ENCODE assay signal across 1 cellular context in the genomic region with DNA sequence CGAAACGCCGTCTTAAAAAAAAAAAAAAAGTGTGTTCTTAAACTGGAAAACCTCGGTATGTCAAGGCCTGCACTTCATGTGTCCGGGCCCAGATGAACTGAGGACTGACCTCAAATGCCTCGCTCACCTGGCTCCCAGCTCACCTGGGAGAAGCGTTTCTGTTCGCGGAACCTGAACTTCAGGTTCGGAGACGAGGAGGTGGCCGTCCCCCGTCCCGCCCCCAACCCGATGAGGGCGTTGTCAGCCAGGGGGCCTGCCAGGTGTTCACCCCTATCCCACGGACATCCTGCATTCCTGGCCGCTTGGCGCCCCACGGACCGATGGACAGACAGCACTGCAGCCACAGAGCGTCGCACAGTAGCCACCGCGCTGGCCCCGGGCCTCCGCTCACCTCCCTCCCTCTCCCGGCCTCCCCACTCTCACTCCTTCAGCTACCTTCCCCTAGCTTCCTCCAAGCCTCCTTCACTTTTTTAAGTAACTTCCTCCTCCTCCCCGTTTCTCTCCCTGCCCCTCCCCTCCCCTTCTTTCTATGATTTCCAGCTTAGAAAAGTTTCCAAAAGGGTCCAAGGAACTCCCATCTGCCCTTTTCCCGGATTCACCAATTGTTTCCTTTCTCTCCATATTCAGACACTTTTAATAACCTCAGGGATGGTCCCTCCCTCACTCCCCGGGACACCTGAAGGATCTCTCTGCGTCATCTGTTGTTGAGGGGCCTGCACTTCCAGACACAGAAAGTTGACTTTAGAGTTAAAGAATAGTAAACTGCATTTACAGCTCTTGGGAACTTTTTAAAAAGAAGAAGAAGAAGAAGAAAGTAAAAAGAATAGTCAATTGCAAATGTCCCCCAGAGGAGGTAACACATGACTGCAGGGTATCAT.
TF ChIP-seq lines count a peak whose summit lies in the region.

No MANE protein-coding gene starts in this region.

TF ChIP-seq in GM23338, 12 proteins besides CTCF, POLR2A, EP300 and RAD21 (continued from another document):
- TF ChIP-seq, protein P1, sequence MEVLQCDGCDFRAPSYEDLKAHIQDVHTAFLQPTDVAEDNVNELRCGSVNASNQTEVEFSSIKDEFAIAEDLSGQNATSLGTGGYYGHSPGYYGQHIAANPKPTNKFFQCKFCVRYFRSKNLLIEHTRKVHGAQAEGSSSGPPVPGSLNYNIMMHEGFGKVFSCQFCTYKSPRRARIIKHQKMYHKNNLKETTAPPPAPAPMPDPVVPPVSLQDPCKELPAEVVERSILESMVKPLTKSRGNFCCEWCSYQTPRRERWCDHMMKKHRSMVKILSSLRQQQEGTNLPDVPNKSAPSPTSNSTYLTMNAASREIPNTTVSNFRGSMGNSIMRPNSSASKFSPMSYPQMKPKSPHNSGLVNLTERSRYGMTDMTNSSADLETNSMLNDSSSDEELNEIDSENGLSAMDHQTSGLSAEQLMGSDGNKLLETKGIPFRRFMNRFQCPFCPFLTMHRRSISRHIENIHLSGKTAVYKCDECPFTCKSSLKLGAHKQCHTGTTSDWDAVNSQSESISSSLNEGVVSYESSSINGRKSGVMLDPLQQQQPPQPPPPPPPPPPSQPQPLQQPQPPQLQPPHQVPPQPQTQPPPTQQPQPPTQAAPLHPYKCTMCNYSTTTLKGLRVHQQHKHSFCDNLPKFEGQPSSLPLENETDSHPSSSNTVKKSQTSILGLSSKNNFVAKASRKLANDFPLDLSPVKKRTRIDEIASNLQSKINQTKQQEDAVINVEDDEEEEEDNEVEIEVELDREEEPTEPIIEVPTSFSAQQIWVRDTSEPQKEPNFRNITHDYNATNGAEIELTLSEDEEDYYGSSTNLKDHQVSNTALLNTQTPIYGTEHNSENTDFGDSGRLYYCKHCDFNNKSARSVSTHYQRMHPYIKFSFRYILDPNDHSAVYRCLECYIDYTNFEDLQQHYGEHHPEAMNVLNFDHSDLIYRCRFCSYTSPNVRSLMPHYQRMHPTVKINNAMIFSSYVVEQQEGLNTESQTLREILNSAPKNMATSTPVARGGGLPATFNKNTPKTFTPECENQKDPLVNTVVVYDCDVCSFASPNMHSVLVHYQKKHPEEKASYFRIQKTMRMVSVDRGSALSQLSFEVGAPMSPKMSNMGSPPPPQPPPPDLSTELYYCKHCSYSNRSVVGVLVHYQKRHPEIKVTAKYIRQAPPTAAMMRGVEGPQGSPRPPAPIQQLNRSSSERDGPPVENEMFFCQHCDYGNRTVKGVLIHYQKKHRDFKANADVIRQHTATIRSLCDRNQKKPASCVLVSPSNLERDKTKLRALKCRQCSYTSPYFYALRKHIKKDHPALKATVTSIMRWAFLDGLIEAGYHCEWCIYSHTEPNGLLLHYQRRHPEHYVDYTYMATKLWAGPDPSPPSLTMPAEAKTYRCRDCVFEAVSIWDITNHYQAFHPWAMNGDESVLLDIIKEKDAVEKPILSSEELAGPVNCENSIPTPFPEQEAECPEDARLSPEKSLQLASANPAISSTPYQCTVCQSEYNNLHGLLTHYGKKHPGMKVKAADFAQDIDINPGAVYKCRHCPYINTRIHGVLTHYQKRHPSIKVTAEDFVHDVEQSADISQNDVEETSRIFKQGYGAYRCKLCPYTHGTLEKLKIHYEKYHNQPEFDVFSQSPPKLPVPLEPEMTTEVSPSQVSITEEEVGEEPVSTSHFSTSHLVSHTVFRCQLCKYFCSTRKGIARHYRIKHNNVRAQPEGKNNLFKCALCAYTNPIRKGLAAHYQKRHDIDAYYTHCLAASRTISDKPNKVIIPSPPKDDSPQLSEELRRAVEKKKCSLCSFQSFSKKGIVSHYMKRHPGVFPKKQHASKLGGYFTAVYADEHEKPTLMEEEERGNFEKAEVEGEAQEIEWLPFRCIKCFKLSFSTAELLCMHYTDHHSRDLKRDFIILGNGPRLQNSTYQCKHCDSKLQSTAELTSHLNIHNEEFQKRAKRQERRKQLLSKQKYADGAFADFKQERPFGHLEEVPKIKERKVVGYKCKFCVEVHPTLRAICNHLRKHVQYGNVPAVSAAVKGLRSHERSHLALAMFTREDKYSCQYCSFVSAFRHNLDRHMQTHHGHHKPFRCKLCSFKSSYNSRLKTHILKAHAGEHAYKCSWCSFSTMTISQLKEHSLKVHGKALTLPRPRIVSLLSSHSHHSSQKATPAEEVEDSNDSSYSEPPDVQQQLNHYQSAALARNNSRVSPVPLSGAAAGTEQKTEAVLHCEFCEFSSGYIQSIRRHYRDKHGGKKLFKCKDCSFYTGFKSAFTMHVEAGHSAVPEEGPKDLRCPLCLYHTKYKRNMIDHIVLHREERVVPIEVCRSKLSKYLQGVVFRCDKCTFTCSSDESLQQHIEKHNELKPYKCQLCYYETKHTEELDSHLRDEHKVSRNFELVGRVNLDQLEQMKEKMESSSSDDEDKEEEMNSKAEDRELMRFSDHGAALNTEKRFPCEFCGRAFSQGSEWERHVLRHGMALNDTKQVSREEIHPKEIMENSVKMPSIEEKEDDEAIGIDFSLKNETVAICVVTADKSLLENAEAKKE (CRISPR knock-in tag; IDR thresholded peaks at IDR 0.05) = no peak
- TF ChIP-seq EZH2 (IDR thresholded peaks at IDR 0.05; ENCODE audit: low read depth, unreplicated experiment) = no peak
- TF ChIP-seq, protein P2, sequence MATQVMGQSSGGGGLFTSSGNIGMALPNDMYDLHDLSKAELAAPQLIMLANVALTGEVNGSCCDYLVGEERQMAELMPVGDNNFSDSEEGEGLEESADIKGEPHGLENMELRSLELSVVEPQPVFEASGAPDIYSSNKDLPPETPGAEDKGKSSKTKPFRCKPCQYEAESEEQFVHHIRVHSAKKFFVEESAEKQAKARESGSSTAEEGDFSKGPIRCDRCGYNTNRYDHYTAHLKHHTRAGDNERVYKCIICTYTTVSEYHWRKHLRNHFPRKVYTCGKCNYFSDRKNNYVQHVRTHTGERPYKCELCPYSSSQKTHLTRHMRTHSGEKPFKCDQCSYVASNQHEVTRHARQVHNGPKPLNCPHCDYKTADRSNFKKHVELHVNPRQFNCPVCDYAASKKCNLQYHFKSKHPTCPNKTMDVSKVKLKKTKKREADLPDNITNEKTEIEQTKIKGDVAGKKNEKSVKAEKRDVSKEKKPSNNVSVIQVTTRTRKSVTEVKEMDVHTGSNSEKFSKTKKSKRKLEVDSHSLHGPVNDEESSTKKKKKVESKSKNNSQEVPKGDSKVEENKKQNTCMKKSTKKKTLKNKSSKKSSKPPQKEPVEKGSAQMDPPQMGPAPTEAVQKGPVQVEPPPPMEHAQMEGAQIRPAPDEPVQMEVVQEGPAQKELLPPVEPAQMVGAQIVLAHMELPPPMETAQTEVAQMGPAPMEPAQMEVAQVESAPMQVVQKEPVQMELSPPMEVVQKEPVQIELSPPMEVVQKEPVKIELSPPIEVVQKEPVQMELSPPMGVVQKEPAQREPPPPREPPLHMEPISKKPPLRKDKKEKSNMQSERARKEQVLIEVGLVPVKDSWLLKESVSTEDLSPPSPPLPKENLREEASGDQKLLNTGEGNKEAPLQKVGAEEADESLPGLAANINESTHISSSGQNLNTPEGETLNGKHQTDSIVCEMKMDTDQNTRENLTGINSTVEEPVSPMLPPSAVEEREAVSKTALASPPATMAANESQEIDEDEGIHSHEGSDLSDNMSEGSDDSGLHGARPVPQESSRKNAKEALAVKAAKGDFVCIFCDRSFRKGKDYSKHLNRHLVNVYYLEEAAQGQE (IDR thresholded peaks at IDR 0.05; ENCODE audit: unreplicated experiment) = no peak
- no peak for TF ChIP-seq POLR2AphosphoS5 (IDR thresholded peaks at IDR 0.05; ENCODE audit: low read depth)
- TF ChIP-seq NANOG (IDR thresholded peaks at IDR 0.05; ENCODE audit: borderline replicate concordance) = no peak
- TF ChIP-seq JUNB (IDR thresholded peaks at IDR 0.05; ENCODE audit: unreplicated experiment) = no peak
- TF ChIP-seq ZNF331 (CRISPR knock-in tag; IDR thresholded peaks at IDR 0.05; ENCODE audit: low read depth) = no peak
- TF ChIP-seq CREB1 (CRISPR knock-in tag; IDR thresholded peaks at IDR 0.05; ENCODE audit: low read depth) = no peak
- TF ChIP-seq, protein P3, sequence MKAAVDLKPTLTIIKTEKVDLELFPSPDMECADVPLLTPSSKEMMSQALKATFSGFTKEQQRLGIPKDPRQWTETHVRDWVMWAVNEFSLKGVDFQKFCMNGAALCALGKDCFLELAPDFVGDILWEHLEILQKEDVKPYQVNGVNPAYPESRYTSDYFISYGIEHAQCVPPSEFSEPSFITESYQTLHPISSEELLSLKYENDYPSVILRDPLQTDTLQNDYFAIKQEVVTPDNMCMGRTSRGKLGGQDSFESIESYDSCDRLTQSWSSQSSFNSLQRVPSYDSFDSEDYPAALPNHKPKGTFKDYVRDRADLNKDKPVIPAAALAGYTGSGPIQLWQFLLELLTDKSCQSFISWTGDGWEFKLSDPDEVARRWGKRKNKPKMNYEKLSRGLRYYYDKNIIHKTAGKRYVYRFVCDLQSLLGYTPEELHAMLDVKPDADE (IDR thresholded peaks at IDR 0.05) = no peak
- no peak for TF ChIP-seq STAT1 (IDR thresholded peaks at IDR 0.05; ENCODE audit: unreplicated experiment)
